In genomic region chr11:88202498-88202897, GRCh38 we compare ENCODE assay signal across 20 cellular contexts.
"Had no signal": no experiment of that assay in that cellular context is flagged by ENCODE, and none has a peak within 500 bp of the region (broad histone marks: within the 10 kb centered on the region; RNA-seq: fewer than 3 reads in every experiment).

No MANE protein-coding gene starts in this region.

- H3K4me1 Mint-ChIP-seq: activated naive CD8-positive, alpha-beta T cell treated with anti-CD3 and anti-CD28 coated beads, Interleukin-2, amount 10 ng/mL, durations not matched to agents 7 days and 5 days; memory B cell; naive thymus-derived CD4-positive, alpha-beta T cell had no signal

- DNase-seq: activated CD4-positive, alpha-beta T cell treated with anti-CD3 and anti-CD28 coated beads for 1 hour; activated CD4-positive, alpha-beta T cell treated with anti-CD3 and anti-CD28 coated beads, Interleukin-2, amount 50 U/mL, for 4 hours; activated naive CD4-positive, alpha-beta T cell treated with Interleukin-2 at 50 U/mL for 16 hours; activated naive CD8-positive, alpha-beta T cell treated with anti-CD3 and anti-CD28 coated beads, Interleukin-2, amount 10 ng/mL, durations not matched to agents 7 days and 5 days; activated T-cell treated with anti-CD3 and anti-CD28 coated beads for 4 hours; amygdala; body of pancreas; dermis blood vessel endothelial cell; effector memory CD8-positive, alpha-beta T cell; esophagus squamous epithelium; left ventricle myocardium superior; naive thymus-derived CD4-positive, alpha-beta T cell; right cardiac atrium; stimulated activated naive CD8-positive, alpha-beta T cell treated with anti-CD3 and anti-CD28 coated beads, Interleukin-15, Interleukin-2, amounts not matched to agents 100 U/mL and 50 U/mL, for 24 hours; substantia nigra; tibial artery had no signal

- ATAC-seq: body of pancreas; effector memory CD8-positive, alpha-beta T cell; left ventricle myocardium superior; naive thymus-derived CD4-positive, alpha-beta T cell; right cardiac atrium; stimulated activated naive CD8-positive, alpha-beta T cell treated with anti-CD3 and anti-CD28 coated beads, Interleukin-15, Interleukin-2, amounts not matched to agents 100 U/mL and 50 U/mL, for 24 hours had no signal

- H3K9me3 ChIP-seq: body of pancreas, esophagus squamous epithelium had no signal

- H3K4me3 Mint-ChIP-seq: activated naive CD8-positive, alpha-beta T cell treated with anti-CD3 and anti-CD28 coated beads, Interleukin-2, amount 10 ng/mL, durations not matched to agents 7 days and 5 days; effector memory CD8-positive, alpha-beta T cell; memory B cell; naive thymus-derived CD4-positive, alpha-beta T cell; neural progenitor cell had no signal

- H3K27me3 Mint-ChIP-seq: effector memory CD8-positive, alpha-beta T cell had no signal

- H3K36me3 Mint-ChIP-seq: activated naive CD8-positive, alpha-beta T cell treated with anti-CD3 and anti-CD28 coated beads, Interleukin-2, amount 10 ng/mL, durations not matched to agents 7 days and 5 days; memory B cell; neural progenitor cell had no signal

- H3K27ac Mint-ChIP-seq: activated naive CD8-positive, alpha-beta T cell treated with anti-CD3 and anti-CD28 coated beads, Interleukin-2, amount 10 ng/mL, durations not matched to agents 7 days and 5 days; activated T-helper 2 cell treated with anti-CD3 and anti-CD28 coated beads, Interferon-gamma antibody, Interleukin-2, Interleukin-4, amounts not matched to agents 10 μg/mL and 5 μg/mL and 100 μg/mL, durations not matched to agents 14 hours and 24 hours and 36 hours; effector memory CD8-positive, alpha-beta T cell; memory B cell; naive thymus-derived CD4-positive, alpha-beta T cell; neural progenitor cell; progenitor cell of endocrine pancreas had no signal
